Comparison of ENCODE assay signal across 2 cellular contexts in genomic region chr6:20810732-20811111, GRCh38.
TF ChIP-seq lines count a peak whose summit lies in the region.

No MANE protein-coding gene starts in this region.

TF ChIP-seq in A549, 52 proteins besides CTCF, POLR2A, EP300 and RAD21 (continued from another document):
- TF ChIP-seq E2F6 (IDR thresholded peaks at IDR 0.05; ENCODE audit: borderline replicate concordance, low read depth) (no peak), JUNB (IDR thresholded peaks at IDR 0.05) (no peak), ELK1 (IDR thresholded peaks at IDR 0.05; ENCODE audit: low read depth, low read length) (no peak), HDAC2 (IDR thresholded peaks at IDR 0.05) (no peak), EHF (CRISPR knock-in tag; IDR thresholded peaks at IDR 0.05) (no peak), CHD2 (IDR thresholded peaks at IDR 0.05; ENCODE audit: low read length, partially characterized antibody) (no peak), CBX8 (IDR thresholded peaks at IDR 0.05) (no peak), GATA3 (IDR thresholded peaks at IDR 0.05; ENCODE audit: borderline replicate concordance) (no peak), MAFK (IDR thresholded peaks at IDR 0.05; ENCODE audit: partially characterized antibody) (no peak), EHMT2 (IDR thresholded peaks at IDR 0.05; ENCODE audit: low read depth) (no peak), MAX (IDR thresholded peaks at IDR 0.05) (no peak), ZC3H11A (IDR thresholded peaks at IDR 0.05) (no peak), TP53 (CRISPR knock-in tag; IDR thresholded peaks at IDR 0.05) (no peak)
- TF ChIP-seq, protein P1, sequence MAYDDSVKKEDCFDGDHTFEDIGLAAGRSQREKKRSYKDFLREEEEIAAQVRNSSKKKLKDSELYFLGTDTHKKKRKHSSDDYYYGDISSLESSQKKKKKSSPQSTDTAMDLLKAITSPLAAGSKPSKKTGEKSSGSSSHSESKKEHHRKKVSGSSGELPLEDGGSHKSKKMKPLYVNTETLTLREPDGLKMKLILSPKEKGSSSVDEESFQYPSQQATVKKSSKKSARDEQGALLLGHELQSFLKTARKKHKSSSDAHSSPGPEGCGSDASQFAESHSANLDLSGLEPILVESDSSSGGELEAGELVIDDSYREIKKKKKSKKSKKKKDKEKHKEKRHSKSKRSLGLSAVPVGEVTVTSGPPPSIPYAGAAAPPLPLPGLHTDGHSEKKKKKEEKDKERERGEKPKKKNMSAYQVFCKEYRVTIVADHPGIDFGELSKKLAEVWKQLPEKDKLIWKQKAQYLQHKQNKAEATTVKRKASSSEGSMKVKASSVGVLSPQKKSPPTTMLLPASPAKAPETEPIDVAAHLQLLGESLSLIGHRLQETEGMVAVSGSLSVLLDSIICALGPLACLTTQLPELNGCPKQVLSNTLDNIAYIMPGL (CRISPR knock-in tag; IDR thresholded peaks at IDR 0.05; ENCODE audit: borderline replicate concordance), result no peak

TF ChIP-seq in IMR-90, 13 proteins besides CTCF, POLR2A, EP300 and RAD21 (continued from another document):
- TF ChIP-seq MXI1 (IDR thresholded peaks at IDR 0.05; ENCODE audit: borderline replicate concordance, low read depth, low read length) (no peak), USF2 (IDR thresholded peaks at IDR 0.05; ENCODE audit: low read depth, low read length) (no peak), ELK1 (IDR thresholded peaks at IDR 0.05; ENCODE audit: borderline replicate concordance, low read depth, low read length) (no peak), NFE2L2 (IDR thresholded peaks at IDR 0.05; ENCODE audit: low read depth, low read length) (no peak), FOS (IDR thresholded peaks at IDR 0.05; ENCODE audit: low read depth, low read length) (no peak), RFX5 (IDR thresholded peaks at IDR 0.05; ENCODE audit: low read depth, low read length) (no peak), SMC3 (IDR thresholded peaks at IDR 0.05; ENCODE audit: low read depth, low read length) (no peak), CEBPB (IDR thresholded peaks at IDR 0.05; ENCODE audit: low read depth, low read length) (no peak)
